Comparison of ENCODE assay signal across 16 cellular contexts in genomic region chr12:106134294-106134949, GRCh38. TPM values are rescaled to one million over a fixed set of nuclear protein-coding genes. Genes with fewer than 3 reads are reported as not detected.
DNase-seq lines count a peak whose midpoint lies in the region; TF ChIP-seq lines count a peak whose summit lies in the region.
"Had no signal": no experiment of that assay in that cellular context is flagged by ENCODE, and none has a peak within 500 bp of the region (broad histone marks: within the 10 kb centered on the region; RNA-seq: fewer than 3 reads in every experiment).

No MANE protein-coding gene starts in this region.

- H4K91ac ChIP-seq in H9 (ENCODE audit: insufficient read length, low read depth, low read length), result no peak overlapping the region

- peak overlapping the region; percentile 50 for H3K18ac ChIP-seq in H9 (ENCODE audit: insufficient read length, low read depth, low read length)

- POLR2A ChIA-PET in PC-9 (lab: Charles Lee; ENCODE audit: unreplicated experiment), result no interaction called here

- H2AFZ ChIP-seq in H9 (ENCODE audit: low read length), result no peak overlapping the region
- no peak overlapping the region for H2AFZ ChIP-seq in PC-9
- H2AFZ ChIP-seq in parathyroid adenoma, result no peak overlapping the region

- no peak overlapping the region for H4K8ac ChIP-seq in H9 (replicated peaks; ENCODE audit: insufficient read length, low read depth, low read length)

- TF ChIP-seq CTCF in H9 (conservative IDR thresholded peaks at IDR 0.05) (no peak), PC-9 (conservative IDR thresholded peaks at IDR 0.05) (no peak), parathyroid adenoma (IDR thresholded peaks at IDR 0.05) (no peak)

- H3F3A ChIP-seq in PC-9 (ENCODE audit: insufficient read depth, low read depth), result peaks cover 10% of the 10 kb centered on the region; the same call in 1 of the 2 replicates

- H3K23ac ChIP-seq in H9 (ENCODE audit: insufficient read length, low read depth, low read length), result no peak overlapping the region

- H3K27me3 ChIP-seq in H9 (ENCODE audit: insufficient read depth, low read length), result no peaks in the 10 kb centered on the region
- no peaks in the 10 kb centered on the region for H3K27me3 ChIP-seq in PC-9 (ENCODE audit: insufficient read depth, low read depth)
- H3K27me3 ChIP-seq in parathyroid adenoma (ENCODE audit: control insufficient read depth, insufficient read depth, low read length), result no peaks in the 10 kb centered on the region
- H3K27me3 ChIP-seq: tibial nerve had no signal

- H3K9ac ChIP-seq in H9 (ENCODE audit: extremely low read depth, insufficient read length, low read length) (no peak overlapping the region), parathyroid adenoma (no peak overlapping the region)

- CTCF ChIA-PET in PC-9 (lab: Charles Lee), result no interaction called here

- no TSS peak for BruUV-seq in PC-9 (replicated peaks; lab: Mats Ljungman, UMichigan)

- DNase-seq in H9 (no peak), PC-9 (no peak), epithelial cell of prostate (ENCODE audit: low read depth, low spot score) (no peak), NCI-H524 (lab: John Stamatoyannopoulos, UW) (no peak), activated gamma-delta T cell treated with Interleukin-2 at 50 U/mL for 16 hours (no peak), NCI-H1436 (lab: John Stamatoyannopoulos, UW) (no peak)
- DNase-seq in activated CD4-positive, alpha-beta T cell treated with anti-CD3 and anti-CD28 coated beads, Interleukin-2, amount 50 U/mL, for 48 hours, result no peak
- DNase-seq: activated CD4-positive, CD25-positive, alpha-beta regulatory T cell; activated CD8-positive, alpha-beta memory T cell treated with anti-CD3 and anti-CD28 coated beads, Interleukin-2, amount 50 U/mL, for 4 hours; naive thymus-derived CD8-positive, alpha-beta T cell; NCI-H774 had no signal

- no peak overlapping the region for H3K4ac ChIP-seq in H9 (ENCODE audit: low read depth, low read length)

- peak overlapping the region; percentile 62 for H3K14ac ChIP-seq in H9 (ENCODE audit: insufficient read depth, low read length)

- H3K79me2 ChIP-seq in H9 (ENCODE audit: insufficient read depth, low read length) (peaks cover 16% of the 10 kb centered on the region; the same call in 1 of the 2 replicates), PC-9 (ENCODE audit: low read depth) (peaks cover 92% of the 10 kb centered on the region), parathyroid adenoma (peaks cover 77% of the 10 kb centered on the region)

- intact Hi-C loops in PC-9 (cut with micrococcal nuclease; ENCODE audit: unreplicated experiment), result loop anchor here (5.0 to 10.0 kb wide), 2 partner anchors 170 to 572 kb away; partner anchors contain the start of gene TCP11L2

- H3K4me1 Mint-ChIP-seq in H9, result peaks cover 78 to 79% of the 10 kb centered on the region in 2 experiments

- no peaks in the 10 kb centered on the region for H3K9me3 Mint-ChIP-seq in H9
- H3K9me3 Mint-ChIP-seq: activated naive CD4-positive, alpha-beta T cell treated with anti-CD3 and anti-CD28 coated beads, Interleukin-2, amount 50 U/mL, for 24 hours; central memory CD8-positive, alpha-beta T cell; naive thymus-derived CD8-positive, alpha-beta T cell; T-helper 1 cell treated with Interleukin-12 subunit alpha and Interleukin-12 subunit beta and Interleukin-4 antibody, amounts not matched to agents 30 μg/mL and 1 μg/mL, for 36 hours had no signal

- no peaks in the 10 kb centered on the region for H3K79me1 ChIP-seq in H9 (ENCODE audit: insufficient read depth, low read depth, low read length, poor library complexity, severe bottlenecking)

- H3K27me3 Mint-ChIP-seq in H9 (ENCODE audit: low read depth), result peaks cover 13% of the 10 kb centered on the region

- H3K4me3 ChIP-seq in PC-9 (no peak overlapping the region), parathyroid adenoma (ENCODE audit: low read depth, low read length) (peak overlapping the region; percentile 88)

- H3K27ac Mint-ChIP-seq in H9, result peak overlapping the region in 2 of 3 experiments; percentile 8 to 90; a peak in 3 of 7 replicates
- H3K27ac Mint-ChIP-seq: activated naive CD4-positive, alpha-beta T cell treated with anti-CD3 and anti-CD28 coated beads, Interleukin-2, amount 50 U/mL, for 24 hours; naive thymus-derived CD8-positive, alpha-beta T cell; T-helper 1 cell treated with Interleukin-12 subunit alpha and Interleukin-12 subunit beta and Interleukin-4 antibody, amounts not matched to agents 30 μg/mL and 1 μg/mL, for 36 hours had no signal

- H3K9me3 ChIP-seq in H9 (ENCODE audit: control insufficient read depth, low read depth, low read length) (no peaks in the 10 kb centered on the region), PC-9 (ENCODE audit: insufficient read depth, low read depth) (no peaks in the 10 kb centered on the region), parathyroid adenoma (ENCODE audit: control insufficient read depth, low read length) (no peaks in the 10 kb centered on the region)
- H3K9me3 ChIP-seq: tibial nerve had no signal

- H4K5ac ChIP-seq in H9 (ENCODE audit: insufficient read length, low read depth, low read length), result peak overlapping the region; percentile 75

- H2BK120ac ChIP-seq in H9 (ENCODE audit: low read depth, low read length, poor library complexity, severe bottlenecking), result no peak overlapping the region

- H2BK5ac ChIP-seq in H9 (ENCODE audit: insufficient read length, low read length), result no peak overlapping the region

- no peak overlapping the region for H3K56ac ChIP-seq in H9 (ENCODE audit: insufficient read length, low read depth, low read length)

- peak overlapping the region; percentile 80 for H2AK5ac ChIP-seq in H9 (ENCODE audit: insufficient read length, low read length)

- H2BK12ac ChIP-seq in H9 (ENCODE audit: insufficient read length, low read depth, low read length), result peak overlapping the region; percentile 51

- no CpG with 5 or more reads among the region's 3 CpGs for WGBS in H9 (ENCODE audit: extremely low coverage, insufficient read length, low lambda C conversion rate)

- H3K27ac ChIP-seq in H9 (ENCODE audit: insufficient read length, low read depth, low read length) (peak overlapping the region; percentile 72), PC-9 (peak overlapping the region; percentile 63; the same call in 1 of the 2 replicates), epithelial cell of prostate (peak overlapping the region; percentile 46), parathyroid adenoma (no peak overlapping the region)

- H3T11ph ChIP-seq in H9 (ENCODE audit: low read length), result no peak overlapping the region

- H2BK15ac ChIP-seq in H9 (ENCODE audit: low read depth, low read length), result no peak overlapping the region

- H3K4me3 Mint-ChIP-seq in H9, result no peak overlapping the region; a peak in 1 of 5 replicates
- H3K4me3 Mint-ChIP-seq: activated naive CD4-positive, alpha-beta T cell treated with anti-CD3 and anti-CD28 coated beads, Interleukin-2, amount 50 U/mL, for 24 hours; central memory CD8-positive, alpha-beta T cell; naive thymus-derived CD8-positive, alpha-beta T cell; T-helper 1 cell treated with Interleukin-12 subunit alpha and Interleukin-12 subunit beta and Interleukin-4 antibody, amounts not matched to agents 30 μg/mL and 1 μg/mL, for 36 hours had no signal

- no peaks in the 10 kb centered on the region; a peak in 1 of 7 replicates for H3K36me3 Mint-ChIP-seq in H9 (ENCODE audit: insufficient read depth in 1 of 3, low read depth in 3 of 3)
- H3K36me3 Mint-ChIP-seq: activated naive CD4-positive, alpha-beta T cell treated with anti-CD3 and anti-CD28 coated beads, Interleukin-2, amount 50 U/mL, for 24 hours had no signal

- H3K9me2 ChIP-seq in PC-9 (ENCODE audit: insufficient read depth), result no peaks in the 10 kb centered on the region

- H2BK20ac ChIP-seq in H9 (ENCODE audit: low read depth, low read length, poor library complexity, severe bottlenecking), result no peak overlapping the region

- peaks cover 3% of the 10 kb centered on the region for H4K20me1 ChIP-seq in H9 (ENCODE audit: control insufficient read depth, insufficient read depth, insufficient read length)
- H4K20me1 ChIP-seq in PC-9 (ENCODE audit: insufficient read depth), result no peaks in the 10 kb centered on the region

- no peak overlapping the region for H3K4me2 ChIP-seq in H9 (ENCODE audit: insufficient read depth, insufficient read length, low read length)
- H3K4me2 ChIP-seq in PC-9, result peak overlapping the region; percentile 80
- H3K4me2 ChIP-seq in parathyroid adenoma (ENCODE audit: low read length), result peak overlapping the region; percentile 71

- peaks cover 23% of the 10 kb centered on the region for H3K4me1 ChIP-seq in H9 (ENCODE audit: insufficient read depth, low read length)
- peaks cover 61% of the 10 kb centered on the region for H3K4me1 ChIP-seq in PC-9 (replicated peaks; ENCODE audit: insufficient read depth)
- H3K4me1 ChIP-seq in parathyroid adenoma, result peaks cover 36% of the 10 kb centered on the region

- peaks cover 11% of the 10 kb centered on the region for H3K23me2 ChIP-seq in H9 (ENCODE audit: insufficient read length, low read depth, low read length, poor library complexity, severe bottlenecking)

- H3K36me3 ChIP-seq in PC-9 (ENCODE audit: low read depth), result no peaks in the 10 kb centered on the region
- no peaks in the 10 kb centered on the region for H3K36me3 ChIP-seq in parathyroid adenoma (ENCODE audit: control insufficient read depth, insufficient read depth, low read length)
- H3K36me3 ChIP-seq: tibial nerve had no signal

RNA-seq across cellular contexts. Expression of gene NUAK1, which starts 4.3 kb away (rescaled TPM):
- total RNA-seq in H9 (2021), result 9.5 and 10.1 TPM in 2 replicates
- total RNA-seq in PC-9 (2021), result 7.9 and 8.3 TPM in 2 replicates
- total RNA-seq: naive thymus-derived CD8-positive, alpha-beta T cell had no signal
